ENCODE assay signal across 8 cellular contexts in the genomic region with DNA sequence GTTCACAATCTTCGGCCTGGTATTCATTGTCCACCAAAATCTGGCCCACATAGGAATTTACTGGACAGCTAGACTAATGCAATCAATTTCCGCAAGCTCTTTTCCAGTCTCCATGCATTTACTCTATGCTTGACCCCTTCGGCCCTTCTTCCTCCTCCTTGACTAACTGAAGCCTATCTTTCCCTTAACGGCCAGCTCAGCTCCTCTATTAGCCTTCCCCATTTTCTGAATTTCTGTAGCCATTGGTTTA. TPM values are rescaled to one million over a fixed set of nuclear protein-coding genes. Genes with fewer than 3 reads are reported as not detected.
DNase-seq lines count a peak whose midpoint lies in the region; ATAC-seq and TF ChIP-seq lines count a peak whose summit lies in the region.

No MANE protein-coding gene starts in this region.

- H3K4me3 Mint-ChIP-seq in dendritic cell treated with granulocyte-macrophage colony-stimulating factor and Interleukin-4, amounts not matched to agents 40 ng/mL and 50 ng/mL, for 4 days, result peak overlapping the region; percentile 78
- peak overlapping the region; percentile 88 for H3K4me3 Mint-ChIP-seq in neural progenitor cell

- H3K4me2 ChIP-seq in DND-41 (ENCODE audit: insufficient read depth, low read length) (peak overlapping the region; percentile 88), neural progenitor cell (peak overlapping the region; percentile 77)

- H3K36me3 ChIP-seq in DND-41 (ENCODE audit: insufficient read depth, low read length) (no peaks in the 10 kb centered on the region), neural progenitor cell (no peaks in the 10 kb centered on the region)

- H2AFZ ChIP-seq in DND-41 (ENCODE audit: low read depth, low read length) (peak overlapping the region; percentile 92), neural progenitor cell (replicated peaks) (peak overlapping the region; percentile 54)

- H3K27me3 ChIP-seq in DND-41 (ENCODE audit: insufficient read depth, low read length, poor library complexity), result no peaks in the 10 kb centered on the region
- H3K27me3 ChIP-seq in neural progenitor cell, result no peaks in the 10 kb centered on the region

- no peaks in the 10 kb centered on the region for H3K9me3 Mint-ChIP-seq in dendritic cell treated with granulocyte-macrophage colony-stimulating factor and Interleukin-4, amounts not matched to agents 40 ng/mL and 50 ng/mL, for 4 days
- peaks cover 2% of the 10 kb centered on the region for H3K9me3 Mint-ChIP-seq in neural progenitor cell

- in situ Hi-C loops in GM13977 (cut with MboI; ENCODE audit: low pct_unique_long_range_greater_than_20kb, low sequenced_read_pairs, unreplicated experiment), result no loop called here

- H3K27ac ChIP-seq in DND-41 (ENCODE audit: low read length) (peak overlapping the region; percentile 81), neural progenitor cell (no peak overlapping the region), caudate nucleus (ENCODE audit: low read depth, low read length) (no peak overlapping the region)

- DNase-seq in DND-41, result no peak
- DNase-seq in Jurkat, Clone E6-1 (ENCODE audit: low read depth, low spot score), result no peak
- no peak for DNase-seq in neural progenitor cell (ENCODE audit: low spot score)
- no peak for DNase-seq in left lobe of liver (ENCODE audit: low spot score)
- no peak for DNase-seq in activated effector memory CD4-positive, alpha-beta T cell treated with anti-CD3 and anti-CD28 coated beads, Interleukin-2, amount 50 U/mL, for 16 hours
- DNase-seq in caudate nucleus (lab: John Stamatoyannopoulos, UW), result no peak
- no peak for DNase-seq in GM13977 (ENCODE audit: low spot score)

- no peaks in the 10 kb centered on the region for H3F3A ChIP-seq in neural progenitor cell (ENCODE audit: low read depth)

- H3K27ac Mint-ChIP-seq in dendritic cell treated with granulocyte-macrophage colony-stimulating factor and Interleukin-4, amounts not matched to agents 40 ng/mL and 50 ng/mL, for 4 days, result peak overlapping the region; percentile 92
- H3K27ac Mint-ChIP-seq in neural progenitor cell, result peak overlapping the region; percentile 40

- H3K9me3 ChIP-seq in DND-41 (ENCODE audit: insufficient read depth, low read length, severe bottlenecking), result no peaks in the 10 kb centered on the region
- H3K9me3 ChIP-seq in neural progenitor cell (ENCODE audit: low read depth), result no peaks in the 10 kb centered on the region

- H3K36me3 Mint-ChIP-seq in dendritic cell treated with granulocyte-macrophage colony-stimulating factor and Interleukin-4, amounts not matched to agents 40 ng/mL and 50 ng/mL, for 4 days (ENCODE audit: low read depth), result no peaks in the 10 kb centered on the region
- H3K36me3 Mint-ChIP-seq in neural progenitor cell, result no peaks in the 10 kb centered on the region

- TF ChIP-seq CTCF in DND-41 (IDR thresholded peaks at IDR 0.05; ENCODE audit: borderline replicate concordance, extremely low read depth, low read length, poor library complexity, severe bottlenecking) (no peak), neural progenitor cell (IDR thresholded peaks at IDR 0.05) (no peak), GM13977 (IDR thresholded peaks at IDR 0.05; ENCODE audit: extremely low read depth, insufficient read depth, missing control alignments) (no peak)

- no peaks in the 10 kb centered on the region for H3K27me3 Mint-ChIP-seq in dendritic cell treated with granulocyte-macrophage colony-stimulating factor and Interleukin-4, amounts not matched to agents 40 ng/mL and 50 ng/mL, for 4 days
- H3K27me3 Mint-ChIP-seq in neural progenitor cell (ENCODE audit: insufficient read depth, low read depth), result no peaks in the 10 kb centered on the region

- H3K4me3 ChIP-seq in DND-41 (ENCODE audit: low read depth in 1 of 2, low read length in 2 of 2) (peak overlapping the region; percentile 53 to 87; a peak in 3 of 4 replicates), neural progenitor cell (peak overlapping the region; percentile 77)
- peak overlapping the region; percentile 65 for H3K4me3 ChIP-seq in Jurkat, Clone E6-1 (ENCODE audit: low read length)

- H3K9ac ChIP-seq in DND-41 (ENCODE audit: low read depth, low read length) (peak overlapping the region; percentile 71), neural progenitor cell (no peak overlapping the region)

- H3K79me2 ChIP-seq in DND-41 (ENCODE audit: insufficient read depth, low read length) (peaks cover 30% of the 10 kb centered on the region), neural progenitor cell (ENCODE audit: low read depth) (peaks cover 20% of the 10 kb centered on the region)

- ATAC-seq in DND-41 (ENCODE audit: insufficient read depth, low read depth) (no peak), left lobe of liver (no peak)

- peaks cover 6% of the 10 kb centered on the region for H3K4me1 Mint-ChIP-seq in dendritic cell treated with granulocyte-macrophage colony-stimulating factor and Interleukin-4, amounts not matched to agents 40 ng/mL and 50 ng/mL, for 4 days (ENCODE audit: low read depth)
- H3K4me1 Mint-ChIP-seq in neural progenitor cell, result peaks cover 4% of the 10 kb centered on the region

- H3K4me1 ChIP-seq in DND-41 (ENCODE audit: insufficient read depth, low read length) (peaks cover 30% of the 10 kb centered on the region), neural progenitor cell (no peaks in the 10 kb centered on the region)

- no peaks in the 10 kb centered on the region for H4K20me1 ChIP-seq in DND-41 (ENCODE audit: insufficient read depth, low read length)
- peaks cover 3% of the 10 kb centered on the region for H4K20me1 ChIP-seq in neural progenitor cell (ENCODE audit: low read depth)

- intact Hi-C loops in dendritic cell treated with granulocyte-macrophage colony-stimulating factor and Interleukin-4, amounts not matched to agents 40 ng/mL and 50 ng/mL, for 4 days (cut with micrococcal nuclease), result loop anchor here (5.0 to 10.0 kb wide), 2 partner anchors 362 to 560 kb away; a partner anchor contains a TSS

RNA-seq across cellular contexts. Expression of a gene that starts 1.2 kb away (rescaled TPM):
- 36.5 TPM for polyA plus RNA-seq in Jurkat, Clone E6-1 (2012; ENCODE audit: insufficient read depth, insufficient read length)
- total RNA-seq in neural progenitor cell (ENCODE audit: low replicate concordance) (18.2 and 23.9 TPM in 2 replicates), left lobe of liver (67.1 TPM)
